8 cellular contexts compared by ENCODE assay signal in the genomic region with DNA sequence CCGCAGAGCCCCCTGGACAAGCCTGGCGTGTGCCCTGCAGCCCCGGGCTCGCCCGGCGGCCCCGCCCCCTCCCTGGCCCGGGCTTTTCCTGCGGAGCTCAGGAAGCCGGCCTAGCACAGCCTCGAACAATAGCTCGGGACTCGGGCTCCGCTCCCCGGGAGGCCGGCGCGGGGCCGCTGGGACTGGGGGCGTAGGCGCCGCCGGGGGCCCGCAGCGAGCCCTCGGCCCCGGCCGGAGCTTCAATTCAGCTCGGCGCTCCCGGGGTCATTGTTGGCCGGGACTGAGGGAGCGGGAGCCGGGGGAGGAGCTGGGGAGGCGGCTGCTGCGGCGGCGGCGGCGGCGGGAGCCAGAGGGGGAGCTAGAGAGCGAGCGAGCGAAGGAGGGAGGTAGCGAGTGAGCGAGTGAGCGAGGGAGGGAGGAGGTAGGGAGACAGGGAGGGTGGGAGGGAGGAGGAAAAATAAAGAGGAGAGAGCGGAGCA. TPM values are rescaled to one million over a fixed set of nuclear protein-coding genes. Genes with fewer than 3 reads are reported as not detected.
DNase-seq lines count a peak whose midpoint lies in the region; ATAC-seq and TF ChIP-seq lines count a peak whose summit lies in the region.

No MANE protein-coding gene starts in this region.

- H3K9me3 ChIP-seq in HCT116 (ENCODE audit: control insufficient read depth in 1 of 2, insufficient read depth in 1 of 2, low read depth in 1 of 2, low read length in 2 of 2) (no peaks in the 10 kb centered on the region), heart right ventricle (peaks cover 0 to 2% (median 0%) of the 10 kb centered on the region in 11 donors), transverse colon (no peaks in the 10 kb centered on the region)

- POLR2A ChIA-PET in HCT116 (lab: Charles Lee) = no interaction called here

- H3K4me3 ChIP-seq in HCT116 (replicated peaks in 1 of 2; ENCODE audit: low read depth in 1 of 2, low read length in 2 of 2) (peak overlapping the region; percentile 38 to 58), NB4 (ENCODE audit: low read depth, low read length) (no peak overlapping the region), heart right ventricle (peak overlapping the region; percentile 69 to 96 (median 92)), transverse colon (peak overlapping the region; percentile 66 to 86 (median 76))

- no peaks in the 10 kb centered on the region for H4K20me1 ChIP-seq in HCT116 (ENCODE audit: insufficient read depth)

- TF ChIP-seq RAD21 in HCT116 (IDR thresholded peaks at IDR 0.05; ENCODE audit: low read depth) = no peak

- peaks cover 46% of the 10 kb centered on the region for H3K27me3 ChIP-seq in HCT116 (ENCODE audit: insufficient read depth, low read length)
- peaks cover 0 to 85% (median 0%) of the 10 kb centered on the region in 7 donors for H3K27me3 ChIP-seq in heart right ventricle
- peaks cover 32% of the 10 kb centered on the region for H3K27me3 ChIP-seq in transverse colon

- TF ChIP-seq POLR2A in HCT116 (IDR thresholded peaks at IDR 0.05; ENCODE audit: borderline replicate concordance, extremely low read depth, insufficient read depth, insufficient read length) (no peak), NB4 (IDR thresholded peaks at IDR 0.05; ENCODE audit: extremely low read depth, insufficient read length) (no peak), transverse colon (IDR thresholded peaks at IDR 0.05) (no peak)

- 0 to 1% (median 0%) methylated on average over 29 to 48 of the region's 48 CpGs for WGBS in adipose tissue, 3 donors
- 1% methylated on average over 40 to 48 of the region's 48 CpGs for WGBS in heart right ventricle, 2 donors
- 0 to 2% methylated on average over 11 to 31 of the region's 48 CpGs for whole genome bisulfite sequencing in transverse colon (ENCODE audit: low coverage in 1 of 2), 2 donors

- CTCF ChIA-PET in HCT116 (lab: Charles Lee) = interaction anchor here (0.7 to 2.0 kb wide), 17 partner anchors 9 to 435 kb away, joined by 3 to 11 read pairs (median 4); no protein-coding TSS in a partner anchor

- H3K9me2 ChIP-seq in HCT116 (ENCODE audit: insufficient read depth) = no peaks in the 10 kb centered on the region

- no peaks in the 10 kb centered on the region for H3K79me2 ChIP-seq in HCT116 (ENCODE audit: insufficient read depth, low read length)

- no TSS peak for BruUV-seq in HCT116 (replicated peaks; lab: Mats Ljungman, UMichigan)

- peak overlapping the region; percentile 44; the same call in 1 of the 2 replicates for H3K9ac ChIP-seq in HCT116 (ENCODE audit: low read length)

- RAD21 ChIA-PET in HCT116 (lab: Charles Lee; ENCODE audit: low non-redundant PET in 1 of 2, low total read pairs in 2 of 2, uncharacterized antibody in 2 of 2, unreplicated experiment in 2 of 2) = no interaction called here

- TF ChIP-seq EP300 in transverse colon (IDR thresholded peaks at IDR 0.05; ENCODE audit: low read depth) = no peak

- H2AFZ ChIP-seq in HCT116 (ENCODE audit: low read depth, low read length, poor library complexity, severe bottlenecking) = no peak overlapping the region

- H3K27ac ChIP-seq in HCT116 (ENCODE audit: low read depth, low read length) (peak overlapping the region; percentile 20; the same call in 1 of the 2 replicates), adipose tissue (ENCODE audit: low read depth, low read length) (peak overlapping the region; percentile 11), heart right ventricle (peak overlapping the region; percentile 87 to 97 (median 92)), transverse colon (peak overlapping the region; percentile 82 to 88 (median 84))

- peaks cover 4 to 6% of the 10 kb centered on the region in 2 experiments; a peak in 2 of 4 replicates for H3K4me1 ChIP-seq in HCT116 (ENCODE audit: control insufficient read depth in 1 of 2, insufficient read depth in 2 of 2, low read length in 2 of 2)
- H3K4me1 ChIP-seq in heart right ventricle = peaks cover 0 to 27% (median 18%) of the 10 kb centered on the region in 9 donors
- H3K4me1 ChIP-seq in transverse colon = peaks cover 0 to 22% (median 12%) of the 10 kb centered on the region in 4 donors

- DNase-seq in DMS79 treated with DMSO at 0.1 percent for 48 hours (lab: John Stamatoyannopoulos, UW) = peak; percentile 88
- DNase-seq in HCT116 (ENCODE audit: low read depth, low spot score) = peak; percentile 28
- peak; percentile 57 for DNase-seq in NB4 (ENCODE audit: low read depth)
- peak; percentile 31 to 77 for DNase-seq in SW 1271 (lab: John Stamatoyannopoulos, UW)
- DNase-seq in heart right ventricle = peak; percentile 88 to 90
- DNase-seq in pons (ENCODE audit: low spot score) = peak; percentile 77
- peak; percentile 90 for DNase-seq in transverse colon

- intact Hi-C loops in HCT116 (cut with micrococcal nuclease) (no loop called here), heart right ventricle (cut with DNase I) (loop anchor here in 9 of 10 donors (1.0 to 5.0 kb wide), 6 partner anchors 44 to 249 kb away; no protein-coding TSS in a partner anchor), transverse colon (cut with DNase I; ENCODE audit: low total_unique reads) (no loop called here)

- H3K4me2 ChIP-seq in HCT116 (ENCODE audit: low read length) = peak overlapping the region; percentile 83

- H3K36me3 ChIP-seq in HCT116 (ENCODE audit: control insufficient read depth in 1 of 2, insufficient read depth in 2 of 2, low read length in 2 of 2) = no peaks in the 10 kb centered on the region
- no peaks in the 10 kb centered on the region for H3K36me3 ChIP-seq in heart right ventricle
- H3K36me3 ChIP-seq in transverse colon = no peaks in the 10 kb centered on the region

- ATAC-seq in HCT116 (peak; percentile 98), heart right ventricle (peak; percentile 91 to 96 (median 95))

- TF ChIP-seq CTCF in HCT116 (IDR thresholded peaks at IDR 0.05 in 2 of 3, conservative IDR thresholded peaks at IDR 0.05 in 1 of 3; ENCODE audit: borderline replicate concordance in 1 of 3, insufficient read depth in 1 of 3, low read depth in 2 of 3, low read length in 2 of 3) (peak in 2 of 3 experiments; percentile 48 to 63; a peak in 4 of 6 replicates), NB4 (IDR thresholded peaks at IDR 0.05; ENCODE audit: low read depth, low read length) (no peak), heart right ventricle (IDR thresholded peaks at IDR 0.05) (peak; percentile 62 to 86 (median 82)), transverse colon (IDR thresholded peaks at IDR 0.05) (peak; percentile 25 to 89 (median 75))

- in situ Hi-C loops in transverse colon (cut with MboI; ENCODE audit: low pct_ligation_motif_present in 1 of 4, low pct_unique_long_range_greater_than_20kb in 1 of 4, low sequenced_read_pairs in 3 of 4) = loop anchor here in 1 of 4 donors (25.0 kb wide), 2 partner anchors 254 to 429 kb away; no protein-coding TSS in a partner anchor

TF ChIP-seq in HCT116, 20 proteins besides CTCF, POLR2A, EP300 and RAD21:
- TF ChIP-seq ZNF274 (IDR thresholded peaks at IDR 0.05; ENCODE audit: low read depth, low read length) (no peak), YY1 (IDR thresholded peaks at IDR 0.05; ENCODE audit: extremely low read depth, insufficient replicate concordance, low read depth, low read length) (no peak), ZFX (IDR thresholded peaks at IDR 0.05) (peak; percentile 37)

RNA-seq across cellular contexts. Expression of a gene that starts 0.2 kb away (rescaled TPM):
- 2.6 TPM for total RNA-seq in HCT116 (2021; ENCODE audit: unreplicated experiment)
- 1.3 and 1.5 TPM in 2 replicates for polyA plus RNA-seq in HCT116 (2012)
- polyA plus RNA-seq in adipose tissue = 10 to 100 TPM in 1 of 3 donors, 1 to 10 TPM in 2; 7.8 to 14.4 (median 10.0) TPM
- total RNA-seq in heart right ventricle = 100 to 1,000 TPM in 3 of 10 donors, 10 to 100 TPM in 7; 58.4 to 116 (median 87.9) TPM
- 10 to 100 TPM; 12.9 to 25.2 TPM for polyA plus RNA-seq in heart right ventricle
- 100 to 1,000 TPM in 2 of 4 donors, 10 to 100 TPM in 2; 76.5 to 308 (median 90.3) TPM for total RNA-seq in transverse colon

RNA-seq across cellular contexts. Expression of a gene that starts 41.0 kb away (rescaled TPM):
- total RNA-seq in HCT116 (2021; ENCODE audit: unreplicated experiment) = not detected
- not detected in 2 replicates for polyA plus RNA-seq in HCT116 (2012)
- polyA plus RNA-seq in adipose tissue = not detected
- 1 to 10 TPM in 2 of 10 donors, under 1 TPM in 4, not detected in 4; 0.28 to 2.0 (median 0.46) TPM for total RNA-seq in heart right ventricle
- under 1 TPM in 1 of 2 donors, not detected in 1; 0.38 TPM for polyA plus RNA-seq in heart right ventricle
- total RNA-seq in transverse colon = 1 to 10 TPM in 3 of 4 donors, not detected in 1; 1.9 to 3.4 (median 3.0) TPM

Comparison
In these comparisons a context has a peak if more than half of its experiments do, and no peak if none do; other contexts are left out.
1. DNase-seq: peak in every context shown above with its lines; median percentile 90 in transverse colon; 89 in heart right ventricle; 88 in DMS79 treated with DMSO at 0.1 percent for 48 hours; 77 in pons; 57 in NB4; 54 in SW 1271; 28 in HCT116.
2. H3K27ac ChIP-seq: peak in every context shown above with its lines; median percentile 92 in heart right ventricle; 84 in transverse colon; 20 in HCT116; 11 in adipose tissue.
3. RNA of a gene that starts 0.2 kb away (total RNA-seq): 76.5 to 308 TPM in transverse colon and 58.4 to 116 TPM in heart right ventricle; 2.6 TPM in HCT116 (single experiment); every median in the first group is over 10 times any median in the second.
4. intact Hi-C loops: an anchor here in heart right ventricle (1.0 to 5.0 kb wide); none called in HCT116 and transverse colon.